ENCODE assay signal across 9 cellular contexts in the genomic region with DNA sequence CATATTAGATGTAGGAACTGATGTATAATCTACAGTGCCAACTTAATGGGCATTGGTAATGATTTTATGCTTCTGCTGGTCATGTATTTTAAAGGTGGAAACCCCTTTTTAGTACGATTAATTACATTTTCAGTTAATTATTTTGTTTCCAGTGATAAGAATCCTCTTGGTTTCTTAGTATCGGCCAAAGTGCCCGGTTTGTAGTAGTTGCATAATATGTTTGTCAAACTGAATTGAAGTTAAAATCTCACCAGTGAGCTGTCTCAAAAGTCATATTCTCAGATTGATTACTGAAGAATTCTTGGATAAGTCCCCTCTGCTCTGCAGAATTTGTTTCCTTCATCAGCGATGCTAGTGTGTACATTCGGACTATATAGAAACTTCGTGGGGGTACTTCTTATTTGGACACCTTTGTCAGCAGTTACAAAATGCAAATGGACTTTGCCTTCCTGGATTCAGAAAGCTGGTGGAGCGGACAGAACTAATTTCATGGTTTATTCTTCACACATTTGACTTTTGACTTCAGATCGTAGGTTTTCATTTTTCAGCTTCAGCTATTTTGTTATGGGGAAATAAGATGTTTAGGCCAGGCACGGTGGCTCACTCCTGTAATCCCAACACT. TPM values are rescaled to one million over a fixed set of nuclear protein-coding genes. Genes with fewer than 3 reads are reported as not detected.
"Had no signal": no experiment of that assay in that cellular context is flagged by ENCODE, and none has a peak within 500 bp of the region (broad histone marks: within the 10 kb centered on the region; RNA-seq: fewer than 3 reads in every experiment).

No MANE protein-coding gene starts in this region.

- H3K9ac ChIP-seq: GM23248 had no signal

- H3K4me3 ChIP-seq: GM23248, HAP-1 had no signal

- H3K36me3 ChIP-seq: HAP-1 had no signal

- DNase-seq: GM23248, GOT3, H7, HFFc6, KBM-7 had no signal

- H3K4me3 Mint-ChIP-seq: HFFc6, IgD-negative memory B cell had no signal

- ATAC-seq: HCT116 had no signal

- H3K27ac Mint-ChIP-seq: HFFc6, IgD-negative memory B cell had no signal

- H3K27ac ChIP-seq: GM23248 had no signal

- H3K36me3 Mint-ChIP-seq: IgD-negative memory B cell had no signal

- H3K9me3 ChIP-seq: HAP-1 had no signal

- H3K4me1 Mint-ChIP-seq: IgD-negative memory B cell had no signal

- H3K4me1 ChIP-seq: HAP-1 had no signal

RNA-seq across cellular contexts. Expression of a gene that starts 28.2 kb away (rescaled TPM):
- total RNA-seq: HT-29 had no signal
- polyA plus RNA-seq: IgD-negative memory B cell had no signal
